Comparison of ENCODE assay signal across 19 cellular contexts in the genomic region with DNA sequence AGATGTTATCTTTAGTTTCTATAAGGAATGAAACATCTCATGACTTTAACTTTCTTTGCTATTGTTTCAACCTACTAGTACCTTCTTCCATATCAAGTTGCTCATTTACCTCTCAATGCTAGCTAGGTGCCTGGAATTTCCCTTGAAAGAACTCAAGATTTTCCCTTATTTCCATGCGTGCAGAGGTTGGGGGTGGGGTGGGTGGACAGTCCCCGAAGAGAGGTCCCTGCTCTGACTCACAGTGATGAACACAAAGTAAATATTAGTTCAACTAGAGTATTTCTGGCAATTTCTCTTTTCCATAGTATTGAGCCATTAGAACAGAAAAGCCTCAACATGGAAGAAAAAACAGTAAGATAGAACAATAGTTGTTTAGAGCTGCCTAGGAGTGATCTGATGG.
A peak's percentile ranks its signal among the peaks of the same experiment; 100 is the strongest.
DNase-seq lines count a peak whose midpoint lies in the region; ATAC-seq and TF ChIP-seq lines count a peak whose summit lies in the region.
"Had no signal": no experiment of that assay in that cellular context is flagged by ENCODE, and none has a peak within 500 bp of the region (broad histone marks: within the 10 kb centered on the region; RNA-seq: fewer than 3 reads in every experiment).

No MANE protein-coding gene starts in this region.

- DNase-seq in DMS53 (lab: John Stamatoyannopoulos, UW) = peak; percentile 70
- DNase-seq in HT1080 (ENCODE audit: low read depth) = peak; percentile 10
- DNase-seq in WTC11 (ENCODE audit: low spot score) = no peak
- DNase-seq in nephron progenitor cell = no peak
- no peak for DNase-seq in Kasumi-1 (lab: John Stamatoyannopoulos, UW)
- no peak for DNase-seq in HEK293T (ENCODE audit: extremely low spot score)
- no peak for DNase-seq in activated CD4-positive, alpha-beta T cell treated with anti-CD3 and anti-CD28 coated beads for 36 hours
- DNase-seq in HuH-7.5 (ENCODE audit: low spot score) = no peak
- DNase-seq: 8988T, DMS153, GOT3, MG63, NCI-H1694, NCI-H2029 treated with DMSO at 0.1 percent for 48 hours, NCI-H2227 treated with DMSO at 0.1 percent for 48 hours, NCI-H526 treated with DMSO at 0.1 percent for 48 hours, SJCRH30 had no signal

- no peak overlapping the region for H3K27ac Mint-ChIP-seq in WTC11
- H3K27ac Mint-ChIP-seq in nephron progenitor cell = peak overlapping the region; percentile 80
- H3K27ac Mint-ChIP-seq in activated CD4-positive, alpha-beta T cell treated with anti-CD3 and anti-CD28 coated beads for 36 hours = no peak overlapping the region

- H3K27me3 Mint-ChIP-seq in WTC11 (ENCODE audit: low read depth) (no peaks in the 10 kb centered on the region; the same call in 1 of the 2 replicates), nephron progenitor cell (ENCODE audit: low read depth, poor library complexity) (no peaks in the 10 kb centered on the region)
- no peaks in the 10 kb centered on the region for H3K27me3 Mint-ChIP-seq in activated CD4-positive, alpha-beta T cell treated with anti-CD3 and anti-CD28 coated beads for 36 hours

- ATAC-seq in WTC11 = peak; percentile 46; the same call in 1 of the 2 replicates
- no peak for ATAC-seq in activated CD4-positive, alpha-beta T cell treated with anti-CD3 and anti-CD28 coated beads for 36 hours
- ATAC-seq: HepG2, SK-N-SH treated with all-trans-retinoic acid at 6 μM for 48 hours had no signal

- H3K4me1 Mint-ChIP-seq in WTC11 (peaks cover 19% of the 10 kb centered on the region), nephron progenitor cell (no peaks in the 10 kb centered on the region)
- H3K4me1 Mint-ChIP-seq in activated CD4-positive, alpha-beta T cell treated with anti-CD3 and anti-CD28 coated beads for 36 hours = no peaks in the 10 kb centered on the region

- TF ChIP-seq CTCF in WTC11 (IDR thresholded peaks at IDR 0.05) (no peak), nephron progenitor cell (IDR thresholded peaks at IDR 0.05) (no peak)

- no peak overlapping the region for H3K4me3 Mint-ChIP-seq in WTC11
- H3K4me3 Mint-ChIP-seq in nephron progenitor cell = no peak overlapping the region
- no peak overlapping the region for H3K4me3 Mint-ChIP-seq in activated CD4-positive, alpha-beta T cell treated with anti-CD3 and anti-CD28 coated beads for 36 hours

- POLR2A ChIA-PET in WTC11 (lab: Charles Lee) = no interaction called here
- POLR2A ChIA-PET in HEK293T (lab: Yijun Ruan, JAX) = no interaction called here
- POLR2A ChIA-PET in activated CD4-positive, alpha-beta T cell treated with anti-CD3 and anti-CD28 coated beads for 36 hours (lab: Charles Lee) = no interaction called here

- peaks cover 17% of the 10 kb centered on the region for H3K9me3 Mint-ChIP-seq in WTC11
- H3K9me3 Mint-ChIP-seq in nephron progenitor cell = no peaks in the 10 kb centered on the region
- peaks cover 6% of the 10 kb centered on the region for H3K9me3 Mint-ChIP-seq in activated CD4-positive, alpha-beta T cell treated with anti-CD3 and anti-CD28 coated beads for 36 hours (ENCODE audit: low read depth)

- H3K36me3 Mint-ChIP-seq in WTC11 (peaks cover 2% of the 10 kb centered on the region; the same call in 1 of the 2 replicates), nephron progenitor cell (ENCODE audit: low read depth) (no peaks in the 10 kb centered on the region)
- no peaks in the 10 kb centered on the region for H3K36me3 Mint-ChIP-seq in activated CD4-positive, alpha-beta T cell treated with anti-CD3 and anti-CD28 coated beads for 36 hours (ENCODE audit: low read depth)

- intact Hi-C loops in activated CD4-positive, alpha-beta T cell treated with anti-CD3 and anti-CD28 coated beads for 36 hours (cut with DNase I, micrococcal nuclease) = no loop called here

- CTCF ChIA-PET in WTC11 (lab: Charles Lee) (interaction anchor here (0.9 kb wide), 1 partner anchor 266 kb away, joined by 5 read pairs; no protein-coding TSS in a partner anchor), HEK293T (lab: Yijun Ruan, JAX) (no interaction called here)
- CTCF ChIA-PET in activated CD4-positive, alpha-beta T cell treated with anti-CD3 and anti-CD28 coated beads for 36 hours (lab: Charles Lee) = no interaction called here

TF ChIP-seq in WTC11, 78 proteins besides CTCF, POLR2A, EP300 and RAD21:
- TF ChIP-seq MXD4 (CRISPR knock-in tag; IDR thresholded peaks at IDR 0.05; ENCODE audit: borderline replicate concordance) = no peak
- no peak for TF ChIP-seq TCF7 (CRISPR knock-in tag; IDR thresholded peaks at IDR 0.05; ENCODE audit: low read depth)
- TF ChIP-seq KAT7 (CRISPR knock-in tag; IDR thresholded peaks at IDR 0.05; ENCODE audit: borderline replicate concordance) = no peak
- no peak for TF ChIP-seq ZNF671 (CRISPR knock-in tag; IDR thresholded peaks at IDR 0.05)
- TF ChIP-seq, protein P1, sequence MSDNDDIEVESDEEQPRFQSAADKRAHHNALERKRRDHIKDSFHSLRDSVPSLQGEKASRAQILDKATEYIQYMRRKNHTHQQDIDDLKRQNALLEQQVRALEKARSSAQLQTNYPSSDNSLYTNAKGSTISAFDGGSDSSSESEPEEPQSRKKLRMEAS (CRISPR knock-in tag; IDR thresholded peaks at IDR 0.05) = no peak
- TF ChIP-seq, protein P2, sequence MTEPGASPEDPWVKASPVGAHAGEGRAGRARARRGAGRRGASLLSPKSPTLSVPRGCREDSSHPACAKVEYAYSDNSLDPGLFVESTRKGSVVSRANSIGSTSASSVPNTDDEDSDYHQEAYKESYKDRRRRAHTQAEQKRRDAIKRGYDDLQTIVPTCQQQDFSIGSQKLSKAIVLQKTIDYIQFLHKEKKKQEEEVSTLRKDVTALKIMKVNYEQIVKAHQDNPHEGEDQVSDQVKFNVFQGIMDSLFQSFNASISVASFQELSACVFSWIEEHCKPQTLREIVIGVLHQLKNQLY (CRISPR knock-in tag; IDR thresholded peaks at IDR 0.05) = no peak
- TF ChIP-seq MYBL2 (CRISPR knock-in tag; IDR thresholded peaks at IDR 0.05) = no peak
- TF ChIP-seq, protein P3, sequence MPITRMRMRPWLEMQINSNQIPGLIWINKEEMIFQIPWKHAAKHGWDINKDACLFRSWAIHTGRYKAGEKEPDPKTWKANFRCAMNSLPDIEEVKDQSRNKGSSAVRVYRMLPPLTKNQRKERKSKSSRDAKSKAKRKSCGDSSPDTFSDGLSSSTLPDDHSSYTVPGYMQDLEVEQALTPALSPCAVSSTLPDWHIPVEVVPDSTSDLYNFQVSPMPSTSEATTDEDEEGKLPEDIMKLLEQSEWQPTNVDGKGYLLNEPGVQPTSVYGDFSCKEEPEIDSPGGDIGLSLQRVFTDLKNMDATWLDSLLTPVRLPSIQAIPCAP (CRISPR knock-in tag; IDR thresholded peaks at IDR 0.05) = no peak
- no peak for TF ChIP-seq SMAD3 (CRISPR knock-in tag; IDR thresholded peaks at IDR 0.05; ENCODE audit: borderline replicate concordance)
- TF ChIP-seq HMGA2 (CRISPR knock-in tag; IDR thresholded peaks at IDR 0.05) = no peak
- no peak for TF ChIP-seq ZNF121 (CRISPR knock-in tag; IDR thresholded peaks at IDR 0.05)
- TF ChIP-seq FOXJ3 (CRISPR knock-in tag; IDR thresholded peaks at IDR 0.05; ENCODE audit: borderline replicate concordance) = no peak
- TF ChIP-seq NR3C1 (CRISPR knock-in tag; conservative IDR thresholded peaks at IDR 0.05; ENCODE audit: low read depth) = no peak
- TF ChIP-seq JAZF1 (CRISPR knock-in tag; IDR thresholded peaks at IDR 0.05) = no peak

TF ChIP-seq in HEK293T, 16 proteins besides CTCF, POLR2A, EP300 and RAD21:
- TF ChIP-seq SUZ12 (IDR thresholded peaks at IDR 0.05) (no peak), SP1 (IDR thresholded peaks at IDR 0.05) (no peak), BHLHE40 (IDR thresholded peaks at IDR 0.05; ENCODE audit: borderline replicate concordance) (no peak), ARNT (IDR thresholded peaks at IDR 0.05) (no peak), FOXA1 (IDR thresholded peaks at IDR 0.05) (no peak), ELF4 (IDR thresholded peaks at IDR 0.05) (no peak), LEF1 (IDR thresholded peaks at IDR 0.05; ENCODE audit: borderline replicate concordance) (no peak), FOXK2 (IDR thresholded peaks at IDR 0.05) (no peak), CTBP1 (IDR thresholded peaks at IDR 0.05; ENCODE audit: borderline replicate concordance) (no peak), HDGF (IDR thresholded peaks at IDR 0.05; ENCODE audit: borderline replicate concordance) (no peak), ZNF384 (IDR thresholded peaks at IDR 0.05) (no peak), FOXM1 (IDR thresholded peaks at IDR 0.05; ENCODE audit: borderline replicate concordance) (no peak), TARDBP (IDR thresholded peaks at IDR 0.05) (no peak), NFRKB (IDR thresholded peaks at IDR 0.05) (no peak), L3MBTL2 (conservative IDR thresholded peaks at IDR 0.05) (no peak)
- TF ChIP-seq, protein P4, sequence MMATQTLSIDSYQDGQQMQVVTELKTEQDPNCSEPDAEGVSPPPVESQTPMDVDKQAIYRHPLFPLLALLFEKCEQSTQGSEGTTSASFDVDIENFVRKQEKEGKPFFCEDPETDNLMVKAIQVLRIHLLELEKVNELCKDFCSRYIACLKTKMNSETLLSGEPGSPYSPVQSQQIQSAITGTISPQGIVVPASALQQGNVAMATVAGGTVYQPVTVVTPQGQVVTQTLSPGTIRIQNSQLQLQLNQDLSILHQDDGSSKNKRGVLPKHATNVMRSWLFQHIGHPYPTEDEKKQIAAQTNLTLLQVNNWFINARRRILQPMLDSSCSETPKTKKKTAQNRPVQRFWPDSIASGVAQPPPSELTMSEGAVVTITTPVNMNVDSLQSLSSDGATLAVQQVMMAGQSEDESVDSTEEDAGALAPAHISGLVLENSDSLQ (IDR thresholded peaks at IDR 0.05) = no peak

Comparison
In these comparisons a context has a peak if more than half of its experiments do, and no peak if none do; other contexts are left out.
1. DNase-seq: peak in DMS53 (single experiment) and HT1080 (single experiment); none in WTC11 (single experiment), nephron progenitor cell (single experiment), Kasumi-1 (0 of 2), HEK293T (single experiment), activated CD4-positive, alpha-beta T cell treated with anti-CD3 and anti-CD28 coated beads for 36 hours (single experiment) and HuH-7.5 (single experiment).